ENCODE assay signal across 13 cellular contexts in genomic region chrX:13047752-13048151, GRCh38. TPM values are rescaled to one million over a fixed set of nuclear protein-coding genes. Genes with fewer than 3 reads are reported as not detected.
DNase-seq lines count a peak whose midpoint lies in the region; ATAC-seq lines count a peak whose summit lies in the region.
"Had no signal": no experiment of that assay in that cellular context is flagged by ENCODE, and none has a peak within 500 bp of the region (broad histone marks: within the 10 kb centered on the region; RNA-seq: fewer than 3 reads in every experiment).

No MANE protein-coding gene starts in this region.

- H3K4me3 Mint-ChIP-seq in activated T-cell treated with anti-CD3 and anti-CD28 coated beads, Interleukin-2, amount 50 U/mL, for 72 hours, result peak overlapping the region; percentile 17 to 69
- H3K4me3 Mint-ChIP-seq in activated T-cell treated with anti-CD3 and anti-CD28 coated beads, Interleukin-2, amount 50 U/mL, for 4 hours, result no peak overlapping the region
- peak overlapping the region in 1 of 4 donors; percentile 41 for H3K4me3 Mint-ChIP-seq in CD4-positive, CD25-positive, alpha-beta regulatory T cell
- peak overlapping the region; percentile 12 for H3K4me3 Mint-ChIP-seq in T-helper 17 cell
- H3K4me3 Mint-ChIP-seq in naive thymus-derived CD4-positive, alpha-beta T cell, result peak overlapping the region in 4 of 10 donors; percentile 32 to 58 (median 38)

- H3K4me1 ChIP-seq in CD4-positive, CD25-positive, alpha-beta regulatory T cell (ENCODE audit: control insufficient read depth, insufficient read depth, low read length, poor library complexity, severe bottlenecking), result peaks cover 45% of the 10 kb centered on the region
- H3K4me1 ChIP-seq in naive thymus-derived CD4-positive, alpha-beta T cell (ENCODE audit: control insufficient read depth in 2 of 2, insufficient read depth in 2 of 2, low read length in 2 of 2), result peaks cover 33 to 70% of the 10 kb centered on the region in 2 donors

- no peaks in the 10 kb centered on the region for H3K27me3 ChIP-seq in CD4-positive, CD25-positive, alpha-beta regulatory T cell (ENCODE audit: control insufficient read depth, insufficient read depth, low read length)
- no peaks in the 10 kb centered on the region for H3K27me3 ChIP-seq in naive thymus-derived CD4-positive, alpha-beta T cell (ENCODE audit: control insufficient read depth in 2 of 2, insufficient read depth in 2 of 2, low read length in 2 of 2)

- H3K36me3 ChIP-seq in CD4-positive, CD25-positive, alpha-beta regulatory T cell (ENCODE audit: control insufficient read depth, insufficient read depth, low read length), result no peaks in the 10 kb centered on the region
- H3K36me3 ChIP-seq in naive thymus-derived CD4-positive, alpha-beta T cell (ENCODE audit: control insufficient read depth in 2 of 3, insufficient read depth in 3 of 3, low read length in 3 of 3), result no peaks in the 10 kb centered on the region

- peaks cover 3 to 5% of the 10 kb centered on the region in 2 donors for H3K36me3 Mint-ChIP-seq in activated T-cell treated with anti-CD3 and anti-CD28 coated beads, Interleukin-2, amount 50 U/mL, for 72 hours (ENCODE audit: insufficient read depth in 2 of 2)
- no peaks in the 10 kb centered on the region for H3K36me3 Mint-ChIP-seq in activated T-cell treated with anti-CD3 and anti-CD28 coated beads, Interleukin-2, amount 50 U/mL, for 4 hours (ENCODE audit: insufficient read depth)
- peaks cover 3% of the 10 kb centered on the region for H3K36me3 Mint-ChIP-seq in CD4-positive, CD25-positive, alpha-beta regulatory T cell
- no peaks in the 10 kb centered on the region for H3K36me3 Mint-ChIP-seq in T-helper 17 cell (ENCODE audit: low read depth)
- peaks cover 0 to 14% (median 0%) of the 10 kb centered on the region in 5 donors for H3K36me3 Mint-ChIP-seq in naive thymus-derived CD4-positive, alpha-beta T cell

- CTCF ChIA-PET in naive thymus-derived CD4-positive, alpha-beta T cell (lab: Charles Lee), result interaction anchor here (0.7 to 0.8 kb wide), 2 partner anchors 44 to 69 kb away, joined by 3 read pairs; no protein-coding TSS in a partner anchor

- H3K9me3 ChIP-seq in CD4-positive, CD25-positive, alpha-beta regulatory T cell (ENCODE audit: control insufficient read depth in 2 of 2, low read length in 2 of 2), result no peaks in the 10 kb centered on the region
- no peaks in the 10 kb centered on the region for H3K9me3 ChIP-seq in T-helper 17 cell (ENCODE audit: control insufficient read depth, low read length, poor library complexity, severe bottlenecking)
- no peaks in the 10 kb centered on the region for H3K9me3 ChIP-seq in naive thymus-derived CD4-positive, alpha-beta T cell (ENCODE audit: control insufficient read depth in 2 of 3, low read length in 3 of 3)

- H3K9me3 Mint-ChIP-seq in activated T-cell treated with anti-CD3 and anti-CD28 coated beads, Interleukin-2, amount 50 U/mL, for 72 hours, result peaks cover 0 to 6% of the 10 kb centered on the region in 2 donors
- H3K9me3 Mint-ChIP-seq in activated T-cell treated with anti-CD3 and anti-CD28 coated beads, Interleukin-2, amount 50 U/mL, for 4 hours, result no peaks in the 10 kb centered on the region
- peaks cover 0 to 7% (median 0%) of the 10 kb centered on the region in 7 donors for H3K9me3 Mint-ChIP-seq in CD4-positive, CD25-positive, alpha-beta regulatory T cell
- H3K9me3 Mint-ChIP-seq in naive thymus-derived CD4-positive, alpha-beta T cell, result peaks cover 0 to 8% (median 0%) of the 10 kb centered on the region in 11 donors

- POLR2A ChIA-PET in naive thymus-derived CD4-positive, alpha-beta T cell (lab: Charles Lee), result interaction anchor here (0.6 to 16.0 kb wide), 13 partner anchors 14 to 127 kb away, joined by 3 to 353 read pairs (median 3); partner anchors contain the start of gene TMSB4X

- peaks cover 47% of the 10 kb centered on the region for H3K4me1 Mint-ChIP-seq in activated T-cell treated with anti-CD3 and anti-CD28 coated beads, Interleukin-2, amount 50 U/mL, for 72 hours (ENCODE audit: low read depth)
- peaks cover 56% of the 10 kb centered on the region for H3K4me1 Mint-ChIP-seq in activated T-cell treated with anti-CD3 and anti-CD28 coated beads, Interleukin-2, amount 50 U/mL, for 4 hours (ENCODE audit: low read depth)
- peaks cover 17 to 73% (median 21%) of the 10 kb centered on the region in 4 donors for H3K4me1 Mint-ChIP-seq in CD4-positive, CD25-positive, alpha-beta regulatory T cell
- H3K4me1 Mint-ChIP-seq in T-helper 17 cell, result peaks cover 23% of the 10 kb centered on the region
- H3K4me1 Mint-ChIP-seq in naive thymus-derived CD4-positive, alpha-beta T cell, result peaks cover 6 to 73% (median 62%) of the 10 kb centered on the region in 7 donors

- H3K27ac ChIP-seq in CD4-positive, CD25-positive, alpha-beta regulatory T cell (ENCODE audit: insufficient read depth, low read length, poor library complexity, severe bottlenecking), result no peak overlapping the region
- H3K27ac ChIP-seq in naive thymus-derived CD4-positive, alpha-beta T cell (ENCODE audit: low read depth, low read length), result peak overlapping the region; percentile 32

- no peak overlapping the region for H3K4me3 ChIP-seq in CD4-positive, CD25-positive, alpha-beta regulatory T cell (ENCODE audit: low read depth, low read length)
- H3K4me3 ChIP-seq in naive thymus-derived CD4-positive, alpha-beta T cell (ENCODE audit: low read length), result no peak overlapping the region

- DNase-seq in activated T-cell treated with anti-CD3 and anti-CD28 coated beads, Interleukin-2, amount 50 U/mL, for 72 hours, result no peak
- DNase-seq in activated T-cell treated with anti-CD3 and anti-CD28 coated beads, Interleukin-2, amount 50 U/mL, for 4 hours, result no peak
- DNase-seq in CD4-positive, CD25-positive, alpha-beta regulatory T cell, result no peak
- no peak for DNase-seq in T-helper 17 cell
- no peak for DNase-seq in naive thymus-derived CD4-positive, alpha-beta T cell
- DNase-seq in NCI-H2196 (lab: John Stamatoyannopoulos, UW; ENCODE audit: unreplicated experiment), result no peak
- no peak for DNase-seq in GDM1 (lab: John Stamatoyannopoulos, UW)
- no peak for DNase-seq in Ammon's horn (ENCODE audit: low spot score)
- DNase-seq: KBM-7, NCI-H748 treated with DMSO at 0.1 percent for 48 hours had no signal

- no peaks in the 10 kb centered on the region for H3K27me3 Mint-ChIP-seq in activated T-cell treated with anti-CD3 and anti-CD28 coated beads, Interleukin-2, amount 50 U/mL, for 72 hours (ENCODE audit: low read depth)
- no peaks in the 10 kb centered on the region for H3K27me3 Mint-ChIP-seq in activated T-cell treated with anti-CD3 and anti-CD28 coated beads, Interleukin-2, amount 50 U/mL, for 4 hours (ENCODE audit: low read depth)
- no peaks in the 10 kb centered on the region for H3K27me3 Mint-ChIP-seq in CD4-positive, CD25-positive, alpha-beta regulatory T cell
- H3K27me3 Mint-ChIP-seq in T-helper 17 cell, result no peaks in the 10 kb centered on the region
- no peaks in the 10 kb centered on the region for H3K27me3 Mint-ChIP-seq in naive thymus-derived CD4-positive, alpha-beta T cell

- no peak overlapping the region for H3K27ac Mint-ChIP-seq in activated T-cell treated with anti-CD3 and anti-CD28 coated beads, Interleukin-2, amount 50 U/mL, for 72 hours
- H3K27ac Mint-ChIP-seq in CD4-positive, CD25-positive, alpha-beta regulatory T cell, result peak overlapping the region; percentile 60 to 87 (median 78)
- peak overlapping the region; percentile 79 for H3K27ac Mint-ChIP-seq in T-helper 17 cell
- peak overlapping the region in 8 of 9 donors; percentile 57 to 90 (median 82) for H3K27ac Mint-ChIP-seq in naive thymus-derived CD4-positive, alpha-beta T cell

- ATAC-seq in activated T-cell treated with anti-CD3 and anti-CD28 coated beads, Interleukin-2, amount 50 U/mL, for 72 hours (replicated peaks in 1 of 2), result no peak
- ATAC-seq in activated T-cell treated with anti-CD3 and anti-CD28 coated beads, Interleukin-2, amount 50 U/mL, for 4 hours, result no peak
- no peak for ATAC-seq in CD4-positive, CD25-positive, alpha-beta regulatory T cell (ENCODE audit: low read depth in 2 of 2)
- no peak for ATAC-seq in T-helper 17 cell
- no peak for ATAC-seq in naive thymus-derived CD4-positive, alpha-beta T cell

- intact Hi-C loops in naive thymus-derived CD4-positive, alpha-beta T cell (cut with micrococcal nuclease), result loop anchor here in 1 of 2 donors (2.0 kb wide), 1 partner anchor 15 kb away; no protein-coding TSS in a partner anchor

RNA-seq across cellular contexts. Expression of gene FAM9C, which starts 3.3 kb away (rescaled TPM):
- total RNA-seq in activated T-cell treated with anti-CD3 and anti-CD28 coated beads, Interleukin-2, amount 50 U/mL, for 72 hours, result under 1 TPM in 1 of 2 donors, not detected in 1; 0.09 TPM
- not detected for total RNA-seq in activated T-cell treated with anti-CD3 and anti-CD28 coated beads, Interleukin-2, amount 50 U/mL, for 4 hours
- not detected for total RNA-seq in CD4-positive, CD25-positive, alpha-beta regulatory T cell
- not detected for polyA plus RNA-seq in CD4-positive, CD25-positive, alpha-beta regulatory T cell
- not detected for total RNA-seq in T-helper 17 cell
- total RNA-seq in naive thymus-derived CD4-positive, alpha-beta T cell, result under 1 TPM in 2 of 5 experiments, not detected in 3; 0.16 to 0.19 TPM
- polyA plus RNA-seq in naive thymus-derived CD4-positive, alpha-beta T cell, result not detected
- total RNA-seq: Daoy, H1, M059J had no signal
- polyA plus RNA-seq: H1 had no signal
